ENCODE assay signal across 8 cellular contexts in the genomic region with DNA sequence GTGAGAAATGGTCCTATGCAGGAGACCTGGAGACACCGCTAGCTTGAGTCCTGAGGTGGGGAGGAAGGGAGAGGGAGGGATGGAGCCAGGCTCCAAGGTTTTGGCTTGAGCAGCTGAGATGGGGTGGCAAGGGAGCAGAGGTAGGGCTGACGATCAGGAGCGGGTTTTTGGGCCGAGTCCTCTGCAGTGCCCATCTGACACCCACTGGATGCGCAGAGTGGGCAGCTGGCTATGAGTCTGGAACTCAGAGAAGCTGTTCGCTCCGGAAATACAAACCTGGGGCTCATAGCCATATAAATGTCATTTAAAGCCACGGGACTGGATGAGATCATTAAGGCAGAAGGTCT. TPM values are rescaled to one million over a fixed set of nuclear protein-coding genes. Genes with fewer than 3 reads are reported as not detected.
A peak's percentile ranks its signal among the peaks of the same experiment; 100 is the strongest.
DNase-seq lines count a peak whose midpoint lies in the region; ATAC-seq and TF ChIP-seq lines count a peak whose summit lies in the region.

No MANE protein-coding gene starts in this region.

- H3K9me3 ChIP-seq in A673 (ENCODE audit: low read depth, low read length, poor library complexity, severe bottlenecking) (no peaks in the 10 kb centered on the region), mucosa of stomach (ENCODE audit: control insufficient read depth, low read length) (no peaks in the 10 kb centered on the region)

- no peak for DNase-seq in A673 (ENCODE audit: low spot score)
- no peak for DNase-seq in central memory CD8-positive, alpha-beta T cell (ENCODE audit: low spot score in 2 of 2)
- DNase-seq in globus pallidus (ENCODE audit: low spot score), result no peak
- no peak for DNase-seq in mesenteric fat pad (ENCODE audit: low spot score)

- H3K36me3 ChIP-seq in A673 (ENCODE audit: insufficient read depth, low read length, poor library complexity, severe bottlenecking) (no peaks in the 10 kb centered on the region), mucosa of stomach (ENCODE audit: control insufficient read depth, insufficient read depth, low read length) (no peaks in the 10 kb centered on the region)

- peak overlapping the region; percentile 97 for H3K27ac Mint-ChIP-seq in central memory CD8-positive, alpha-beta T cell (ENCODE audit: low read depth)

- TF ChIP-seq CTCF in A673 (conservative IDR thresholded peaks at IDR 0.05; ENCODE audit: low read depth, low read length), result no peak

- H3K27ac ChIP-seq in A673 (ENCODE audit: low read depth, low read length, poor library complexity, severe bottlenecking), result no peak overlapping the region

- no peaks in the 10 kb centered on the region for H3K9me3 Mint-ChIP-seq in central memory CD8-positive, alpha-beta T cell

- H3K4me3 ChIP-seq in A673 (ENCODE audit: low read depth, low read length, poor library complexity, severe bottlenecking) (peak overlapping the region; percentile 87), mucosa of stomach (ENCODE audit: low read length) (no peak overlapping the region)

- H3K4me1 Mint-ChIP-seq in central memory CD8-positive, alpha-beta T cell, result peaks cover 28% of the 10 kb centered on the region

- H3K4me1 ChIP-seq in A673 (ENCODE audit: insufficient read depth, low read length, poor library complexity, severe bottlenecking) (no peaks in the 10 kb centered on the region), mucosa of stomach (ENCODE audit: control insufficient read depth, insufficient read depth, low read length) (peaks cover 28% of the 10 kb centered on the region)

- peak; percentile 3 for ATAC-seq in HG03354 (IDR thresholded peaks at IDR 0.05; ENCODE audit: poor library complexity, severe bottlenecking, unreplicated experiment)
- ATAC-seq in central memory CD8-positive, alpha-beta T cell (replicated peaks; ENCODE audit: extremely low read depth, poor library complexity, severe bottlenecking), result no peak
- ATAC-seq in GM18909 (IDR thresholded peaks at IDR 0.05; ENCODE audit: poor library complexity, unreplicated experiment), result no peak
- no peak for ATAC-seq in HG02763 (IDR thresholded peaks at IDR 0.05; ENCODE audit: unreplicated experiment)

- intact Hi-C loops in A673 (cut with micrococcal nuclease; ENCODE audit: unreplicated experiment), result no loop called here

- POLR2A ChIA-PET in A673 (lab: Charles Lee; ENCODE audit: low non-redundant PET), result interaction anchor here (0.7 kb wide), 2 partner anchors 57 to 188 kb away, joined by 4 read pairs; no protein-coding TSS in a partner anchor

- peak overlapping the region; percentile 79 for H3K4me3 Mint-ChIP-seq in central memory CD8-positive, alpha-beta T cell

- H3K9ac ChIP-seq in mucosa of stomach (ENCODE audit: low read length), result peak overlapping the region; percentile 42

- no peaks in the 10 kb centered on the region for H3K27me3 Mint-ChIP-seq in central memory CD8-positive, alpha-beta T cell

- BruUV-seq in A673 (replicated peaks; lab: Mats Ljungman, UMichigan), result no TSS peak

- H3K27me3 ChIP-seq in A673 (replicated peaks; ENCODE audit: insufficient read depth, low read depth, low read length, poor library complexity) (no peaks in the 10 kb centered on the region), mucosa of stomach (ENCODE audit: control insufficient read depth, insufficient read depth, low read length) (no peaks in the 10 kb centered on the region)

- peaks cover 15% of the 10 kb centered on the region for H3K36me3 Mint-ChIP-seq in central memory CD8-positive, alpha-beta T cell (ENCODE audit: insufficient read depth)

- CTCF ChIA-PET in A673 (lab: Charles Lee), result no interaction called here

RNA-seq across cellular contexts. Expression of a gene that starts 0.5 kb away (rescaled TPM):
- total RNA-seq in A673 (2021), result 5.0 and 6.3 TPM in 2 replicates
- 101 TPM for total RNA-seq in mesenteric fat pad

RNA-seq across cellular contexts. Expression of a gene that starts 19.7 kb away (rescaled TPM):
- total RNA-seq in A673 (2021) (31.8 and 40.8 TPM in 2 replicates), mesenteric fat pad (54.1 TPM)

Comparison
In these comparisons a context has a peak if more than half of its experiments do, and no peak if none do; other contexts are left out.
1. RNA of a gene that starts 0.5 kb away (total RNA-seq): 101 TPM in mesenteric fat pad (single experiment); 5.0 to 6.3 TPM in A673; every median in the first group is over 10 times any median in the second.